8 cellular contexts compared by ENCODE assay signal in the genomic region with DNA sequence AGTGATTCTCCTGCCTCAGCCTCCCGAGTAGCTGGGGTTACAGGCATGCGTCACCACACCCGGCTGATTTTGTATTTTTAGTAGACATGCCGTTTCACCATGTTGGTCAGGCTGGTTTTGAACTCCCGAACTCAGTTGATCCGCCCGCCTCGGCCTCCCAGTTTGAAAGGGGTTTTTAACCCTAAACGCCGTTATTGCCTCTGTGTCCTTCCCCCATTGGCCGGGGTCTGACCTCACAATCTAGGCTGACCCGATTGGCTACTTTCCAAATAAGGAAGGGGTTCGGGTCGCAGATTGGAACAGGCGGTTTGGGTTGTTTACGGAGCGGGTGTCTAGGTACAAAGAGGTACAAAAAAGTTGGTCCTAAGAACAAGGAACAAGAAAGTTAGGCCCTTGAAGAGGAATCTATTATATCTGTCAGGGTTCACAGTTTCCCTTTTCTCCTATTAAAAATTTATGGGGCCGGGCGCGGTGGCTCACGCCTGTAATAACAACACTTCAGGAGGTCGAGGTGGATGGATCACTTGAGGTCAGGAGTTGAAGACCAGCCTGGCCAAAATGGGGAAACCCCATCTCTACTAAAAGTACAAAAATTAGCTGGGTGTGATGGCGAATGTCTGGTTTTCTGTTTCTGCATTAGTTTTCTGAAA. TPM values are rescaled to one million over a fixed set of nuclear protein-coding genes. Genes with fewer than 3 reads are reported as not detected.
A peak's percentile ranks its signal among the peaks of the same experiment; 100 is the strongest.
DNase-seq lines count a peak whose midpoint lies in the region; ATAC-seq and TF ChIP-seq lines count a peak whose summit lies in the region.

No MANE protein-coding gene starts in this region.

- TF ChIP-seq RAD21 in liver (IDR thresholded peaks at IDR 0.05): no peak

- H3K27ac ChIP-seq in liver (ENCODE audit: low read depth in 1 of 2, low read length in 2 of 2): peak overlapping the region; percentile 82 to 92

- DNase-seq in AG20443 (ENCODE audit: low spot score): peak; percentile 12
- DNase-seq in cerebellar cortex (ENCODE audit: low spot score): peak; percentile 13
- DNase-seq in stimulated activated CD8-positive, alpha-beta memory T cell treated with anti-CD3 and anti-CD28 coated beads, Interleukin-12 subunit alpha, Interleukin-12 subunit beta, amount 100 ng/mL, for 1 hour (ENCODE audit: low read depth): peak; percentile 2
- no peak for DNase-seq in SKM-1 (lab: John Stamatoyannopoulos, UW; ENCODE audit: unreplicated experiment)

- peaks cover 0 to 6% (median under 1%) of the 10 kb centered on the region in 4 donors for H3K36me3 ChIP-seq in liver (ENCODE audit: control insufficient read depth in 4 of 4, insufficient read depth in 3 of 4, low read depth in 1 of 4, low read length in 3 of 4)

- TF ChIP-seq CTCF in WI38 (IDR thresholded peaks at IDR 0.05; ENCODE audit: low read depth, low read length) (no peak), liver (IDR thresholded peaks at IDR 0.05; ENCODE audit: low read depth, low read length, missing input control) (no peak)

- H3K4me1 ChIP-seq in liver (ENCODE audit: control insufficient read depth in 4 of 4, insufficient read depth in 4 of 4, low read length in 3 of 4): peaks cover 0 to 13% (median 6%) of the 10 kb centered on the region in 4 donors

- H3K27me3 ChIP-seq in liver (ENCODE audit: control insufficient read depth in 4 of 4, insufficient read depth in 4 of 4, low read length in 3 of 4): no peaks in the 10 kb centered on the region

- WGBS in liver: 8% methylated on average over 23 of the region's 23 CpGs

- H3K4me3 ChIP-seq in WI38 (ENCODE audit: low read depth, low read length) (peak overlapping the region; percentile 75), liver (ENCODE audit: low read depth in 1 of 3, low read length in 3 of 3) (peak overlapping the region; percentile 79 to 92 (median 91))

- peaks cover 3 to 22% (median 9%) of the 10 kb centered on the region in 4 donors for H3K9me3 ChIP-seq in liver (ENCODE audit: control insufficient read depth in 4 of 4, low read length in 3 of 4)

- peak overlapping the region; percentile 74 to 84 for H3K9ac ChIP-seq in liver (ENCODE audit: low read depth in 1 of 2, low read length in 2 of 2)

- ATAC-seq in HG02970 (IDR thresholded peaks at IDR 0.05; ENCODE audit: low FRiP score, unreplicated experiment) (peak; percentile 19), HG02885 (IDR thresholded peaks at IDR 0.05; ENCODE audit: poor library complexity, unreplicated experiment) (no peak)

TF ChIP-seq in liver, 16 proteins besides CTCF, POLR2A, EP300 and RAD21:
- peak; percentile 14 for TF ChIP-seq NR2F2 (IDR thresholded peaks at IDR 0.05)
- TF ChIP-seq ZBTB33 (IDR thresholded peaks at IDR 0.05): no peak
- TF ChIP-seq TAF1 (conservative IDR thresholded peaks at IDR 0.05): no peak
- TF ChIP-seq ATF3 (IDR thresholded peaks at IDR 0.05): no peak
TF ChIP-seq in liver: peak in this region for 1.

RNA-seq across cellular contexts. Expression of gene ZNF253, which starts 1.0 kb away (rescaled TPM):
- total RNA-seq in liver: 1 to 10 TPM; 3.3 to 3.7 TPM
- polyA plus RNA-seq in liver: 1 to 10 TPM; 1.7 to 2.4 TPM

RNA-seq across cellular contexts. Expression of gene ZNF93, which starts 34.0 kb away (rescaled TPM):
- 1 to 10 TPM in 1 of 2 donors, under 1 TPM in 1; 0.67 to 3.2 TPM for total RNA-seq in liver
- under 1 TPM; 0.24 to 0.61 TPM for polyA plus RNA-seq in liver

RNA-seq across cellular contexts. Expression of gene ZNF506, which starts 45.2 kb away (rescaled TPM):
- total RNA-seq in liver: 1 to 10 TPM; 5.0 to 8.5 TPM
- polyA plus RNA-seq in liver: 1 to 10 TPM; 1.3 to 4.7 TPM
